8 cellular contexts compared by ENCODE assay signal in the genomic region with DNA sequence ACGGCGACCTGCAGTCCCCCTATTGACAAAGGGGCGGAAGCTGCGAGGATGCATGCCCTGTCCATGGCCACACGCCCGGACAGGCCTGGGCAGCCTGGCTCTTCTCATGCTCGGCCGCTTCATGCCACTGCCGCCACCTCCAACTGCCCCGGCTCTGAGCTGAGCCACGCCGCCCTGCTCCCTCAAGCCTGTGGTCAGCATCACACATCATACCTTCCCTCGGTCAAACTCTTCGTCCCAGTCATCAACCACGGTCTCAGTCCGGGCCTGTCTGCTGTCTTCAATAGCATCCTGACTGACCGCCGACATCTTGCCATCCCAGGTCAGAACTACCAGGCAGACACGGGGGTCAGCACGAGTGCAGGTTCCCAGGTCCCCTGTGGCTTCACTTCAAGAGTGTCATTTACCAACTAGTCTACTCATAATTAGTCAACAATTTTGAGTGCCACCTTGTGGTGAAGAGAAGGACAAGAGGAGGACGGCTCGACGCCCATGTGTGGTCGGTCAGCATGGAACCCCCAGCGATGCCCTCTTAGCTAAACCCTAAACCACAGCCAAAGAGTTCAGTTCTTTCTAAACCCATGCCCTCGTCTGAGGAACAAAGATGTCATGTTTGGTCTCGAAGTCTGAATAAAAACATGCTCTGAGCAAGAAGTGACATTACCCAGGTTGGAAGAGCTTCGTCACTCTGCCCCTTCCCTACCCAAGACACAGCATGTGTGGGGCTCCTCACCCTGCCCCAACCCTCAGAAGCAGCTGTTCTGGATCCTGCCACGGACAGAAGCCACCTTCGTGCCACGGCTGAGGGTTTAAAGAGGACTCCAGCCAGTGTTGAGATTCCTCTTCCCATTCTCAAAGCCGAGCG. TPM values are rescaled to one million over a fixed set of nuclear protein-coding genes. Genes with fewer than 3 reads are reported as not detected.
A peak's percentile ranks its signal among the peaks of the same experiment; 100 is the strongest.
DNase-seq lines count a peak whose midpoint lies in the region; ATAC-seq and TF ChIP-seq lines count a peak whose summit lies in the region.

No MANE protein-coding gene starts in this region.

- H2BK12ac ChIP-seq in neuronal stem cell (ENCODE audit: low read length), result peak overlapping the region; percentile 86

- peak overlapping the region; percentile 78 for H2BK5ac ChIP-seq in neuronal stem cell (ENCODE audit: low read length)

- H4K91ac ChIP-seq in neuronal stem cell (ENCODE audit: low read depth, low read length, poor library complexity), result no peak overlapping the region

- no peak overlapping the region for H3K4me3 ChIP-seq in endodermal cell (ENCODE audit: low read length)
- H3K4me3 ChIP-seq in neuronal stem cell (ENCODE audit: low read length in 2 of 2), result no peak overlapping the region

- H3K4me1 ChIP-seq in endodermal cell (ENCODE audit: control insufficient read depth, insufficient read depth, low read length) (no peaks in the 10 kb centered on the region), neuronal stem cell (ENCODE audit: control insufficient read depth in 2 of 2, insufficient read depth in 1 of 2, low read depth in 1 of 2, low read length in 2 of 2) (no peaks in the 10 kb centered on the region)

- H3K79me1 ChIP-seq in neuronal stem cell (ENCODE audit: low read depth, low read length), result peaks cover 5% of the 10 kb centered on the region

- no peaks in the 10 kb centered on the region for H3K9me3 Mint-ChIP-seq in activated T-cell treated with anti-CD3 and anti-CD28 coated beads, Interleukin-2, amount 50 U/mL, for 24 hours
- no peaks in the 10 kb centered on the region for H3K9me3 Mint-ChIP-seq in endodermal cell

- H3K4me3 Mint-ChIP-seq in activated T-cell treated with anti-CD3 and anti-CD28 coated beads, Interleukin-2, amount 50 U/mL, for 24 hours, result no peak overlapping the region
- H3K4me3 Mint-ChIP-seq in endodermal cell, result no peak overlapping the region

- H3K9ac ChIP-seq in endodermal cell (ENCODE audit: extremely low read depth, low read length, poor library complexity, severe bottlenecking) (no peak overlapping the region), neuronal stem cell (ENCODE audit: low read depth, low read length, poor library complexity) (no peak overlapping the region)

- peak overlapping the region; percentile 60 for H3K18ac ChIP-seq in neuronal stem cell (ENCODE audit: low read length)

- DNase-seq in activated T-cell treated with anti-CD3 and anti-CD28 coated beads, Interleukin-2, amount 50 U/mL, for 24 hours, result no peak
- no peak for DNase-seq in activated T-cell treated with anti-CD3 and anti-CD28 coated beads, Interleukin-2, amount 50 U/mL, for 1 hour
- DNase-seq in RKO (ENCODE audit: low spot score) (peak; percentile 42), endodermal cell (no peak), neuronal stem cell (ENCODE audit: low spot score) (no peak)
- DNase-seq in stimulated activated CD8-positive, alpha-beta memory T cell treated with anti-CD3 and anti-CD28 coated beads, Interleukin-4, amount 100 ng/mL, for 48 hours, result no peak

- H3K27me3 ChIP-seq in endodermal cell (ENCODE audit: control insufficient read depth, insufficient read depth, low read length, poor library complexity, severe bottlenecking), result no peaks in the 10 kb centered on the region
- H3K27me3 ChIP-seq in neuronal stem cell (ENCODE audit: control insufficient read depth in 3 of 3, insufficient read depth in 3 of 3, low read depth in 1 of 3, low read length in 3 of 3), result no peaks in the 10 kb centered on the region

- H2BK15ac ChIP-seq in neuronal stem cell (ENCODE audit: low read length), result no peak overlapping the region

- no peak overlapping the region for H3K27ac ChIP-seq in endodermal cell (ENCODE audit: low read depth, low read length)
- H3K27ac ChIP-seq in neuronal stem cell (replicated peaks; ENCODE audit: low read length), result no peak overlapping the region

- no peak overlapping the region for H3K14ac ChIP-seq in neuronal stem cell (ENCODE audit: low read length)

- H3K27me3 Mint-ChIP-seq in activated T-cell treated with anti-CD3 and anti-CD28 coated beads, Interleukin-2, amount 50 U/mL, for 24 hours, result no peaks in the 10 kb centered on the region
- H3K27me3 Mint-ChIP-seq in endodermal cell (ENCODE audit: insufficient read depth), result no peaks in the 10 kb centered on the region

- H3K4me1 Mint-ChIP-seq in activated T-cell treated with anti-CD3 and anti-CD28 coated beads, Interleukin-2, amount 50 U/mL, for 24 hours (ENCODE audit: low read depth), result peaks cover 68% of the 10 kb centered on the region
- H3K4me1 Mint-ChIP-seq in endodermal cell, result no peaks in the 10 kb centered on the region

- H4K8ac ChIP-seq in neuronal stem cell (ENCODE audit: low read depth, low read length), result no peak overlapping the region

- peak; percentile 66 for TF ChIP-seq CTCF in endodermal cell (conservative IDR thresholded peaks at IDR 0.05)

- H3K36me3 ChIP-seq in endodermal cell (ENCODE audit: control insufficient read depth, insufficient read depth, low read length) (peaks cover 56% of the 10 kb centered on the region), neuronal stem cell (replicated peaks in 1 of 2; ENCODE audit: control insufficient read depth in 2 of 2, insufficient read depth in 2 of 2, low read length in 2 of 2) (peaks cover 45 to 93% of the 10 kb centered on the region in 2 donors)

- H3K27ac Mint-ChIP-seq in activated T-cell treated with anti-CD3 and anti-CD28 coated beads, Interleukin-2, amount 50 U/mL, for 24 hours, result peak overlapping the region; percentile 94
- H3K27ac Mint-ChIP-seq in endodermal cell, result peak overlapping the region; percentile 59

- peak overlapping the region; percentile 53 for H3K4ac ChIP-seq in neuronal stem cell (ENCODE audit: low read length)

- peaks cover 96% of the 10 kb centered on the region for H3K36me3 Mint-ChIP-seq in activated T-cell treated with anti-CD3 and anti-CD28 coated beads, Interleukin-2, amount 50 U/mL, for 24 hours (ENCODE audit: low read depth)
- peaks cover 83% of the 10 kb centered on the region for H3K36me3 Mint-ChIP-seq in endodermal cell (ENCODE audit: low read depth)

- H2AK5ac ChIP-seq in neuronal stem cell (ENCODE audit: low read depth, low read length), result no peak overlapping the region

- ATAC-seq in GM21515 (IDR thresholded peaks at IDR 0.05; ENCODE audit: unreplicated experiment), result no peak
- ATAC-seq in GM18867 (IDR thresholded peaks at IDR 0.05; ENCODE audit: unreplicated experiment), result no peak

- 92 to 99% methylated on average over 20 to 33 of the region's 33 CpGs for WGBS in endodermal cell (ENCODE audit: insufficient coverage in 1 of 2, insufficient read length in 1 of 2), 2 experiments
- no CpG with 5 or more reads among the region's 33 CpGs for WGBS in neuronal stem cell (ENCODE audit: extremely low coverage in 2 of 2, insufficient read length in 2 of 2, insufficient replicate concordance in 1 of 2), 2 donors

- H2BK120ac ChIP-seq in neuronal stem cell (ENCODE audit: low read depth, low read length), result no peak overlapping the region

- peak overlapping the region; percentile 1 for H3K23ac ChIP-seq in neuronal stem cell (ENCODE audit: low read depth, low read length, poor library complexity)

- H3K4me2 ChIP-seq in neuronal stem cell (ENCODE audit: insufficient read depth, low read length, poor library complexity, severe bottlenecking), result no peak overlapping the region

- H3K9me3 ChIP-seq in endodermal cell (ENCODE audit: control insufficient read depth, low read length) (no peaks in the 10 kb centered on the region), neuronal stem cell (replicated peaks in 1 of 2; ENCODE audit: control insufficient read depth in 2 of 2, insufficient read depth in 1 of 2, low read depth in 1 of 2, low read length in 2 of 2) (no peaks in the 10 kb centered on the region)

- no peak overlapping the region for H2AFZ ChIP-seq in neuronal stem cell (ENCODE audit: low read length)

RNA-seq across cellular contexts. Expression of a gene that starts 16.9 kb away (rescaled TPM):
- 10 to 100 TPM; 23.1 to 27.4 TPM for total RNA-seq in endodermal cell
- polyA plus RNA-seq in endodermal cell (2013, experiment 1 of 2), result 20.3 TPM
- 17.8 TPM for polyA plus RNA-seq in endodermal cell (2013, experiment 2 of 2)
- polyA plus RNA-seq in neuronal stem cell (2013, experiment 1 of 2), result 13.3 TPM
- 13.8 TPM for polyA plus RNA-seq in neuronal stem cell (2013, experiment 2 of 2)

RNA-seq across cellular contexts. Expression of a gene that starts 41.7 kb away (rescaled TPM):
- total RNA-seq in endodermal cell, result 10 to 100 TPM; 57.1 to 62.5 TPM
- 22.4 TPM for polyA plus RNA-seq in endodermal cell (2013, experiment 1 of 2)
- 26.5 TPM for polyA plus RNA-seq in endodermal cell (2013, experiment 2 of 2)
- polyA plus RNA-seq in neuronal stem cell (2013, experiment 1 of 2), result 21.1 TPM
- polyA plus RNA-seq in neuronal stem cell (2013, experiment 2 of 2), result 23.6 TPM
